ENCODE assay signal across 16 cellular contexts in genomic region chr12:69555461-69555860, GRCh38. TPM values are rescaled to one million over a fixed set of nuclear protein-coding genes. Genes with fewer than 3 reads are reported as not detected.
DNase-seq lines count a peak whose midpoint lies in the region; ATAC-seq and TF ChIP-seq lines count a peak whose summit lies in the region.
"Had no signal": no experiment of that assay in that cellular context is flagged by ENCODE, and none has a peak within 500 bp of the region (broad histone marks: within the 10 kb centered on the region; RNA-seq: fewer than 3 reads in every experiment).

No MANE protein-coding gene starts in this region.

- H3K4me3 ChIP-seq in breast epithelium = no peak overlapping the region
- H3K4me3 ChIP-seq in fibroblast of the aortic adventitia (ENCODE audit: low read depth, low read length) = no peak overlapping the region
- H3K4me3 ChIP-seq: thyroid gland had no signal

- peak overlapping the region; percentile 71 for H3K27ac Mint-ChIP-seq in MCF 10A (ENCODE audit: low read depth, unreplicated experiment)
- H3K27ac Mint-ChIP-seq: brain had no signal

- no peaks in the 10 kb centered on the region for H3K9me3 ChIP-seq in breast epithelium
- H3K9me3 ChIP-seq: thyroid gland had no signal

- peaks cover 6% of the 10 kb centered on the region for H3K36me3 Mint-ChIP-seq in MCF 10A (ENCODE audit: insufficient read depth, unreplicated experiment)
- H3K36me3 Mint-ChIP-seq: naive B cell had no signal

- no peaks in the 10 kb centered on the region for H3K9me3 Mint-ChIP-seq in MCF 10A (ENCODE audit: unreplicated experiment)
- H3K9me3 Mint-ChIP-seq: brain, naive B cell had no signal

- TF ChIP-seq POLR2A in breast epithelium (IDR thresholded peaks at IDR 0.05) = no peak

- H3K27me3 ChIP-seq in breast epithelium = no peaks in the 10 kb centered on the region
- H3K27me3 ChIP-seq: thyroid gland had no signal

- H3K4me1 Mint-ChIP-seq in MCF 10A (ENCODE audit: insufficient read depth, unreplicated experiment) = peaks cover 29% of the 10 kb centered on the region

- H3K36me3 ChIP-seq in breast epithelium = no peaks in the 10 kb centered on the region
- H3K36me3 ChIP-seq: thyroid gland had no signal

- intact Hi-C loops in MCF 10A (cut with micrococcal nuclease) (no loop called here), breast epithelium (cut with DNase I; ENCODE audit: low total_unique reads) (no loop called here)

- TF ChIP-seq CTCF in MCF 10A (IDR thresholded peaks at IDR 0.05; ENCODE audit: unreplicated experiment) (no peak), breast epithelium (IDR thresholded peaks at IDR 0.05) (no peak), fibroblast of the aortic adventitia (IDR thresholded peaks at IDR 0.05; ENCODE audit: insufficient read depth, low read length) (no peak), GM10248 (IDR thresholded peaks at IDR 0.05; ENCODE audit: control extremely low read depth, extremely low read depth, low read depth, missing control alignments) (no peak)

- ATAC-seq in GM21619 (IDR thresholded peaks at IDR 0.05; ENCODE audit: unreplicated experiment) = no peak
- ATAC-seq: sciatic nerve had no signal

- CTCF ChIA-PET in MCF 10A (lab: Yijun Ruan, JAX) (interaction anchor here (0.6 to 3.2 kb wide), 4 partner anchors 16 to 138 kb away, joined by 3 to 16 read pairs (median 3); no protein-coding TSS in a partner anchor), GM10248 (lab: Yijun Ruan, JAX) (interaction anchor here (1.2 to 4.4 kb wide), 3 partner anchors 10 to 17 kb away, joined by 4 to 23 read pairs (median 21); no protein-coding TSS in a partner anchor)

- H3K27me3 Mint-ChIP-seq in MCF 10A (ENCODE audit: insufficient read depth, unreplicated experiment) = no peaks in the 10 kb centered on the region
- H3K27me3 Mint-ChIP-seq: brain, naive B cell had no signal

- no peaks in the 10 kb centered on the region for H3K4me1 ChIP-seq in breast epithelium

- POLR2A ChIA-PET in MCF 10A (lab: Yijun Ruan, JAX) (interaction anchor here (0.7 to 6.4 kb wide), 7 partner anchors 14 to 85 kb away, joined by 3 to 49 read pairs (median 10); partner anchors contain the start of gene FRS2), GM10248 (lab: Yijun Ruan, JAX) (interaction anchor here (0.6 kb wide), 1 partner anchor 806 kb away, joined by 5 read pairs; no protein-coding TSS in a partner anchor)

- no TSS peak for BruUV-seq in MCF 10A (replicated peaks; lab: Mats Ljungman, UMichigan)

- no peak overlapping the region for H3K4me3 Mint-ChIP-seq in MCF 10A (ENCODE audit: unreplicated experiment)
- H3K4me3 Mint-ChIP-seq: brain, naive B cell had no signal

- peak; percentile 19 for DNase-seq in MCF 10A (ENCODE audit: unreplicated experiment)
- DNase-seq in breast epithelium (ENCODE audit: low spot score in 2 of 2) = no peak
- peak; percentile 65 to 79 for DNase-seq in SW 1271 (lab: John Stamatoyannopoulos, UW)
- peak; percentile 78 for DNase-seq in fibroblast of the aortic adventitia (ENCODE audit: low read depth)
- DNase-seq in GM10248 (ENCODE audit: extremely low spot score) = no peak
- no peak for DNase-seq in NCI-H1930 (lab: John Stamatoyannopoulos, UW)
- DNase-seq in stimulated activated CD4-positive, alpha-beta T cell treated with anti-CD3 and anti-CD28 coated beads, Interleukin-1b, Interleukin-23, amount 100 ng/mL, for 48 hours = no peak
- DNase-seq: activated T-cell treated with anti-CD3 and anti-CD28 coated beads for 4 hours, erythroblast, Karpas-422, naive B cell, thyroid gland had no signal

- no peak overlapping the region for H3K27ac ChIP-seq in breast epithelium
- H3K27ac ChIP-seq: 22Rv1, thyroid gland had no signal

RNA-seq across cellular contexts. Expression of gene CCT2, which starts 29.8 kb away (rescaled TPM):
- 161 and 212 TPM in 2 replicates for total RNA-seq in MCF 10A (2022)
- 100 to 1,000 TPM in 2 of 3 donors, 10 to 100 TPM in 1; 80.2 to 126 (median 123) TPM for total RNA-seq in breast epithelium
- 114 and 228 TPM in 2 replicates for total RNA-seq in fibroblast of the aortic adventitia (ENCODE audit: low replicate concordance)

RNA-seq across cellular contexts. Expression of gene LRRC10, which starts 55.2 kb away (rescaled TPM):
- total RNA-seq in MCF 10A (2022) (not detected in 2 replicates), breast epithelium (not detected), fibroblast of the aortic adventitia (ENCODE audit: low replicate concordance) (not detected in 2 replicates)
- total RNA-seq: sciatic nerve, thyroid gland had no signal

Comparison
In these comparisons a context has a peak if more than half of its experiments do, and no peak if none do; other contexts are left out.
1. DNase-seq: peak in MCF 10A (single experiment), SW 1271 (2 of 2) and fibroblast of the aortic adventitia (single experiment); none in breast epithelium (0 of 2), GM10248 (single experiment), NCI-H1930 (0 of 2) and stimulated activated CD4-positive, alpha-beta T cell treated with anti-CD3 and anti-CD28 coated beads, Interleukin-1b, Interleukin-23, amount 100 ng/mL, for 48 hours (single experiment).